15 cellular contexts compared by ENCODE assay signal in genomic region chr20:53149184-53149651, GRCh38.
A peak's percentile ranks its signal among the peaks of the same experiment; 100 is the strongest.
DNase-seq lines count a peak whose midpoint lies in the region; ATAC-seq, FAIRE-seq and TF ChIP-seq lines count a peak whose summit lies in the region.
"Had no signal": no experiment of that assay in that cellular context is flagged by ENCODE, and none has a peak within 500 bp of the region (broad histone marks: within the 10 kb centered on the region; RNA-seq: fewer than 3 reads in every experiment).

No MANE protein-coding gene starts in this region.

- POLR2A ChIA-PET in HepG2 (lab: Yijun Ruan, JAX) = no interaction called here

- DNase-seq in Right ventricle myocardium superior = no peak
- no peak for DNase-seq in Right ventricle myocardium inferior (ENCODE audit: missing footprints)
- DNase-seq in NCI-H510A treated with DMSO at 0.1 percent for 48 hours (lab: John Stamatoyannopoulos, UW) = peak; percentile 68
- DNase-seq in islet precursor cell = peak; percentile 58
- DNase-seq in uterus = no peak
- DNase-seq in HepG2 (ENCODE audit: low spot score) = no peak
- DNase-seq in ovary = no peak
- DNase-seq: activated CD4-positive, CD25-positive, alpha-beta regulatory T cell treated with anti-CD3 and anti-CD28 coated beads, Interleukin-2, amount 50 U/mL, for 72 hours; DMS 273 treated with DMSO at 0.1 percent for 48 hours; foreskin keratinocyte; MM.1S; NCI-H345; PC-3 had no signal

- WGBS in HepG2 (ENCODE audit: low lambda C conversion rate) = 32% methylated on average over 4 of the region's 4 CpGs
- 33 to 54% (median 49%) methylated on average over 4 of the region's 4 CpGs for WGBS in ovary, 3 donors

- H3K79me2 ChIP-seq in HepG2 (ENCODE audit: insufficient read depth, low read length) = no peaks in the 10 kb centered on the region

- H4K20me1 ChIP-seq in HepG2 (ENCODE audit: insufficient read depth, low read length) = no peaks in the 10 kb centered on the region

- TF ChIP-seq RAD21 in HepG2 (CRISPR knock-in tag; IDR thresholded peaks at IDR 0.05) = no peak

- intact Hi-C loops in Right ventricle myocardium superior (cut with DNase I) (no loop called here), Right ventricle myocardium inferior (cut with DNase I) (no loop called here), uterus (cut with DNase I; ENCODE audit: low total_unique reads) (no loop called here), HepG2 (cut with micrococcal nuclease; ENCODE audit: unreplicated experiment) (no loop called here), ovary (cut with DNase I) (no loop called here)

- H3K27me3 ChIP-seq in uterus (no peaks in the 10 kb centered on the region), HepG2 (ENCODE audit: control insufficient read depth in 1 of 2, insufficient read depth in 2 of 2, low read length in 2 of 2) (no peaks in the 10 kb centered on the region), ovary (no peaks in the 10 kb centered on the region)
- H3K27me3 ChIP-seq: foreskin keratinocyte had no signal

- no peak overlapping the region for H3K9ac ChIP-seq in HepG2 (ENCODE audit: insufficient read depth, low read depth, low read length)

- no peak overlapping the region for H3K4me3 ChIP-seq in uterus
- H3K4me3 ChIP-seq in HepG2 (replicated peaks in 1 of 3; ENCODE audit: insufficient read depth in 1 of 3, low read depth in 2 of 3, low read length in 3 of 3) = no peak overlapping the region
- no peak overlapping the region for H3K4me3 ChIP-seq in ovary
- H3K4me3 ChIP-seq: GM23338 had no signal

- H3K4me1 ChIP-seq in uterus (no peaks in the 10 kb centered on the region), HepG2 (ENCODE audit: insufficient read depth, low read length) (no peaks in the 10 kb centered on the region), ovary (ENCODE audit: insufficient read depth) (peaks cover 8% of the 10 kb centered on the region)
- H3K4me1 ChIP-seq: foreskin keratinocyte had no signal

- ATAC-seq in Right ventricle myocardium superior (ENCODE audit: poor library complexity) (peak; percentile 39), Right ventricle myocardium inferior (no peak), HepG2 (no peak), HG03097 (IDR thresholded peaks at IDR 0.05; ENCODE audit: low FRiP score, unreplicated experiment) (no peak)
- ATAC-seq: foreskin keratinocyte, GM23338, PC-3 had no signal

- no peak for TF ChIP-seq EP300 in HepG2 (IDR thresholded peaks at IDR 0.05; ENCODE audit: low read depth in 2 of 2, low read length in 2 of 2)
- TF ChIP-seq EP300 in HepG2 (CRISPR knock-in tag; IDR thresholded peaks at IDR 0.05; ENCODE audit: borderline replicate concordance) = no peak
- TF ChIP-seq EP300 in ovary (IDR thresholded peaks at IDR 0.05) = no peak

- no peak for TF ChIP-seq CTCF in uterus (IDR thresholded peaks at IDR 0.05)
- TF ChIP-seq CTCF in HepG2 (CRISPR knock-in tag; IDR thresholded peaks at IDR 0.05) = no peak
- TF ChIP-seq CTCF in ovary (IDR thresholded peaks at IDR 0.05) = no peak

- no peak overlapping the region for H2AFZ ChIP-seq in HepG2 (ENCODE audit: low read length)
- H2AFZ ChIP-seq: GM23338 had no signal

- H3K9me3 ChIP-seq in uterus = no peaks in the 10 kb centered on the region
- no peaks in the 10 kb centered on the region for H3K9me3 ChIP-seq in HepG2 (ENCODE audit: low read length)
- H3K9me3 ChIP-seq in ovary = no peaks in the 10 kb centered on the region

- no TSS peak for BruUV-seq in HepG2 (replicated peaks; lab: Mats Ljungman, UMichigan)

- TF ChIP-seq POLR2A in uterus (IDR thresholded peaks at IDR 0.05) (no peak), HepG2 (IDR thresholded peaks at IDR 0.05; ENCODE audit: insufficient read depth in 1 of 2, low read depth in 2 of 2, low read length in 2 of 2) (no peak), ovary (IDR thresholded peaks at IDR 0.05) (no peak)

- CTCF ChIA-PET in HepG2 (lab: Yijun Ruan, JAX; ENCODE audit: low intra/inter-chr PET ratio, low total read pairs) = no interaction called here

- in situ Hi-C loops in HepG2 (cut with HindIII; ENCODE audit: extremely low pct_ligation_motif_present, low pct_unique_long_range_greater_than_20kb) = no loop called here

- H3K27ac ChIP-seq in uterus = peak overlapping the region; percentile 40 to 43
- no peak overlapping the region for H3K27ac ChIP-seq in HepG2 (ENCODE audit: extremely low read length, insufficient read depth, low read length)
- H3K27ac ChIP-seq in ovary = no peak overlapping the region
- H3K27ac ChIP-seq: foreskin keratinocyte had no signal

- H3K36me3 ChIP-seq in uterus (no peaks in the 10 kb centered on the region), HepG2 (replicated peaks in 1 of 2; ENCODE audit: control insufficient read depth in 1 of 2, insufficient read depth in 2 of 2, low read length in 2 of 2) (no peaks in the 10 kb centered on the region), ovary (no peaks in the 10 kb centered on the region)

- no peak for FAIRE-seq in HepG2 (lab: Jason Lieb, UNC)

- H3K4me2 ChIP-seq in HepG2 (ENCODE audit: low read depth, low read length) = no peak overlapping the region
- H3K4me2 ChIP-seq: GM23338 had no signal

TF ChIP-seq in HepG2, 621 proteins besides CTCF, POLR2A, EP300 and RAD21:
- TF ChIP-seq U2AF2 (IDR thresholded peaks at IDR 0.05; ENCODE audit: low read depth, low read length) = no peak
- no peak for TF ChIP-seq SPEN (CRISPR knock-in tag; IDR thresholded peaks at IDR 0.05; ENCODE audit: low read depth)
- no peak for TF ChIP-seq ZNF7 (CRISPR knock-in tag; IDR thresholded peaks at IDR 0.05)
- no peak for TF ChIP-seq ZFAT (CRISPR knock-in tag; conservative IDR thresholded peaks at IDR 0.05)
- no peak for TF ChIP-seq ZC3H4 (CRISPR knock-in tag; IDR thresholded peaks at IDR 0.05; ENCODE audit: borderline replicate concordance)
- TF ChIP-seq ZNF850 (CRISPR knock-in tag; conservative IDR thresholded peaks at IDR 0.05) = no peak
TF ChIP-seq in HepG2: peak in this region for 0.

Comparison
In these comparisons a context has a peak if more than half of its experiments do, and no peak if none do; other contexts are left out.
1. DNase-seq: peak in NCI-H510A treated with DMSO at 0.1 percent for 48 hours (single experiment) and islet precursor cell (single experiment); none in Right ventricle myocardium superior (single experiment), Right ventricle myocardium inferior (single experiment), uterus (0 of 2), HepG2 (single experiment) and ovary (0 of 5).
2. H3K27ac ChIP-seq: peak in uterus (2 of 2); none in HepG2 (single experiment) and ovary (0 of 2).